Comparison of ENCODE assay signal across 26 cellular contexts in genomic region chr5:165360366-165361142, GRCh38.
"Had no signal": no experiment of that assay in that cellular context is flagged by ENCODE, and none has a peak within 500 bp of the region (broad histone marks: within the 10 kb centered on the region; RNA-seq: fewer than 3 reads in every experiment).

No MANE protein-coding gene starts in this region.

- H3K27ac ChIP-seq: adrenal gland, ascending aorta, coronary artery, dorsolateral prefrontal cortex, left ventricle myocardium inferior, right atrium auricular region, stomach, thyroid gland, upper lobe of right lung had no signal

- H3K4me1 ChIP-seq: adrenal gland, ascending aorta, left ventricle myocardium inferior, right atrium auricular region, thyroid gland, upper lobe of right lung had no signal

- H3K9me3 ChIP-seq: adrenal gland, ascending aorta, left ventricle myocardium inferior, right atrium auricular region, stomach, thyroid gland, upper lobe of right lung had no signal

- H3K27me3 ChIP-seq: adrenal gland, ascending aorta, right atrium auricular region, stomach, thyroid gland, upper lobe of right lung had no signal

- H3K4me2 ChIP-seq: smooth muscle cell had no signal

- H3K36me3 ChIP-seq: adrenal gland, ascending aorta, left ventricle myocardium inferior, right atrium auricular region, stomach, thyroid gland, upper lobe of right lung had no signal

- DNase-seq: activated CD4-positive, alpha-beta memory T cell treated with anti-CD3 and anti-CD28 coated beads for 36 hours; activated CD4-positive, alpha-beta T cell treated with anti-CD3 and anti-CD28 coated beads, Interleukin-2, amount 10 ng/mL, durations not matched to agents 24 days and 14 days; activated CD4-positive, CD25-positive, alpha-beta regulatory T cell treated with anti-CD3 and anti-CD28 coated beads, Interleukin-2, amount 50 U/mL, for 72 hours; activated CD8-positive, alpha-beta memory T cell treated with anti-CD3 and anti-CD28 coated beads, Interleukin-2, amount 50 U/mL, for 4 hours; activated effector memory CD4-positive, alpha-beta T cell treated with anti-CD3 and anti-CD28 coated beads, Interleukin-2, amount 50 U/mL, for 16 hours; activated naive CD4-positive, alpha-beta T cell treated with anti-CD3 and anti-CD28 coated beads for 36 hours; activated naive CD8-positive, alpha-beta T cell treated with anti-CD3 and anti-CD28 coated beads for 36 hours; activated T-cell treated with anti-CD3 and anti-CD28 coated beads, Interleukin-2, amount 50 U/mL, for 1 hour; adrenal gland; dorsolateral prefrontal cortex; effector memory CD4-positive, alpha-beta T cell; islet precursor cell; left ventricle myocardium inferior; mesendoderm; natural killer cell; stimulated activated CD4-positive, alpha-beta T cell treated with anti-CD3 and anti-CD28 coated beads, Interleukin-1b, Interleukin-23, amount 100 ng/mL, for 48 hours; stimulated activated CD4-positive, alpha-beta T cell treated with anti-CD3 and anti-CD28 coated beads, Interleukin-4, amount 100 ng/mL, for 4 hours; stimulated activated CD8-positive, alpha-beta memory T cell treated with anti-CD3 and anti-CD28 coated beads, Interleukin-4, amount 100 ng/mL, for 48 hours; stomach; thyroid gland; upper lobe of right lung had no signal

- H3K4me3 ChIP-seq: adrenal gland, ascending aorta, coronary artery, dorsolateral prefrontal cortex, left ventricle myocardium inferior, lung, right atrium auricular region, smooth muscle cell, stomach, thyroid gland, upper lobe of right lung had no signal
